In genomic region chr6:162728177-162728571, GRCh38 we compare ENCODE assay signal across 9 cellular contexts. TPM values are rescaled to one million over a fixed set of nuclear protein-coding genes. Genes with fewer than 3 reads are reported as not detected.
DNase-seq lines count a peak whose midpoint lies in the region; ATAC-seq and TF ChIP-seq lines count a peak whose summit lies in the region.
"Had no signal": no experiment of that assay in that cellular context is flagged by ENCODE, and none has a peak within 500 bp of the region (broad histone marks: within the 10 kb centered on the region; RNA-seq: fewer than 3 reads in every experiment).

No MANE protein-coding gene starts in this region.

- intact Hi-C loops in natural killer cell (cut with micrococcal nuclease) = loop anchor here (10.0 kb wide), 1 partner anchor 687 kb away; the partner anchor contains the start of gene QKI

- H3K27ac Mint-ChIP-seq in chondrocyte (ENCODE audit: unreplicated experiment) (peak overlapping the region; percentile 97), natural killer cell (peak overlapping the region; percentile 87 to 89)

- ATAC-seq in natural killer cell (peak in 1 of 3 donors; percentile 1), GM19328 (IDR thresholded peaks at IDR 0.05; ENCODE audit: unreplicated experiment) (no peak), HG03378 (IDR thresholded peaks at IDR 0.05; ENCODE audit: unreplicated experiment) (no peak)

- H3K36me3 Mint-ChIP-seq in chondrocyte (ENCODE audit: low read depth) (peaks cover 3% of the 10 kb centered on the region), natural killer cell (no peaks in the 10 kb centered on the region)

- H3K9me3 Mint-ChIP-seq in chondrocyte (ENCODE audit: low read depth) (peaks cover 6% of the 10 kb centered on the region), natural killer cell (no peaks in the 10 kb centered on the region)

- H3K79me2 ChIP-seq in KMS-11 (ENCODE audit: insufficient read depth, low read depth) = no peaks in the 10 kb centered on the region

- H3K4me3 ChIP-seq in KMS-11 (IDR thresholded peaks at IDR 0.05; ENCODE audit: insufficient read depth, low read depth, low read length) = no peak overlapping the region

- no peaks in the 10 kb centered on the region for H3K27me3 ChIP-seq in KMS-11 (ENCODE audit: insufficient read depth, low read depth)

- H3K4me1 ChIP-seq in KMS-11 (ENCODE audit: low read depth, poor library complexity, severe bottlenecking) = peaks cover 11% of the 10 kb centered on the region

- H3K36me3 ChIP-seq in KMS-11 (ENCODE audit: insufficient read depth) = no peaks in the 10 kb centered on the region

- H2AFZ ChIP-seq in KMS-11 (ENCODE audit: low read depth) = peak overlapping the region; percentile 22; the same call in 1 of the 2 replicates

- H3K27me3 Mint-ChIP-seq in chondrocyte (ENCODE audit: low read depth) = no peaks in the 10 kb centered on the region
- no peaks in the 10 kb centered on the region for H3K27me3 Mint-ChIP-seq in natural killer cell (ENCODE audit: low read depth in 2 of 2)

- H3K27ac ChIP-seq in KMS-11 = peak overlapping the region; percentile 35; the same call in 1 of the 2 replicates

- in situ Hi-C loops in ACHN (cut with HindIII; ENCODE audit: low pct_ligation_motif_present, low pct_unique_long_range_greater_than_20kb, low sequenced_read_pairs) = no loop called here

- peak; percentile 1 for DNase-seq in ACHN
- no peak for DNase-seq in chondrocyte (ENCODE audit: low spot score)
- DNase-seq in natural killer cell = no peak
- DNase-seq in stimulated activated CD4-positive, alpha-beta T cell treated with anti-CD3 and anti-CD28 coated beads, Interleukin-12 subunit alpha, Interleukin-12 subunit beta, amount 100 ng/mL, for 4 hours = no peak
- no peak for DNase-seq in NCI-H2171 treated with DMSO at 0.1 percent for 48 hours (lab: John Stamatoyannopoulos, UW)

- H4K20me1 ChIP-seq in KMS-11 (ENCODE audit: insufficient read depth) = no peaks in the 10 kb centered on the region

- peak overlapping the region; percentile 85 for H3K4me3 Mint-ChIP-seq in chondrocyte (ENCODE audit: unreplicated experiment)
- H3K4me3 Mint-ChIP-seq in natural killer cell = peak overlapping the region; percentile 72

- H3K4me1 Mint-ChIP-seq in chondrocyte (ENCODE audit: low read depth) (peaks cover 22% of the 10 kb centered on the region), natural killer cell (peaks cover 14 to 15% of the 10 kb centered on the region in 2 donors)

- H3K4me2 ChIP-seq in KMS-11 = peak overlapping the region; percentile 29; the same call in 1 of the 2 replicates

- TF ChIP-seq CTCF in KMS-11 (conservative IDR thresholded peaks at IDR 0.05; ENCODE audit: low read depth, low read length) (no peak), chondrocyte (IDR thresholded peaks at IDR 0.05) (no peak), natural killer cell (IDR thresholded peaks at IDR 0.05) (no peak)

- H3K9ac ChIP-seq in KMS-11 = peak overlapping the region; percentile 35; the same call in 1 of the 2 replicates

RNA-seq across cellular contexts. Expression of gene PACRG, which starts 0.4 kb away (rescaled TPM):
- total RNA-seq in chondrocyte = 0.59 to 2.5 TPM (median 1.1 TPM) in 3 replicates
- total RNA-seq in natural killer cell = under 1 TPM in 1 of 3 donors, not detected in 2; 0.52 TPM
- total RNA-seq: T-helper 1 cell treated with Interleukin-12 subunit alpha and Interleukin-12 subunit beta and Interleukin-4 antibody, amounts not matched to agents 30 ng/mL and 1 ng/mL, for 36 hours had no signal

RNA-seq across cellular contexts. Expression of gene PRKN, which starts 0.6 kb away (rescaled TPM):
- total RNA-seq in chondrocyte = 5.1 to 8.7 TPM (median 5.7 TPM) in 3 replicates
- total RNA-seq in natural killer cell = 1 to 10 TPM; 1.4 to 1.9 (median 1.9) TPM
- total RNA-seq: T-helper 1 cell treated with Interleukin-12 subunit alpha and Interleukin-12 subunit beta and Interleukin-4 antibody, amounts not matched to agents 30 ng/mL and 1 ng/mL, for 36 hours had no signal
